ENCODE assay signal across 13 cellular contexts in genomic region chr10:78203915-78204818, GRCh38.
DNase-seq lines count a peak whose midpoint lies in the region; ATAC-seq and TF ChIP-seq lines count a peak whose summit lies in the region.
"Had no signal": no experiment of that assay in that cellular context is flagged by ENCODE, and none has a peak within 500 bp of the region (broad histone marks: within the 10 kb centered on the region; RNA-seq: fewer than 3 reads in every experiment).

No MANE protein-coding gene starts in this region.

- H3K4me1 ChIP-seq in DND-41 (ENCODE audit: insufficient read depth, low read length) = no peaks in the 10 kb centered on the region
- H3K4me1 ChIP-seq in osteoblast (ENCODE audit: insufficient read depth, low read length) = peaks cover 8% of the 10 kb centered on the region
- H3K4me1 ChIP-seq: foreskin keratinocyte had no signal

- TF ChIP-seq CTCF in DND-41 (IDR thresholded peaks at IDR 0.05; ENCODE audit: borderline replicate concordance, extremely low read depth, low read length, poor library complexity, severe bottlenecking) (no peak), astrocyte of the spinal cord (IDR thresholded peaks at IDR 0.05; ENCODE audit: low read depth, low read length) (no peak), osteoblast (IDR thresholded peaks at IDR 0.05; ENCODE audit: extremely low read depth, low read depth, low read length) (no peak)

- H3K79me2 ChIP-seq in DND-41 (ENCODE audit: insufficient read depth, low read length) (no peaks in the 10 kb centered on the region), osteoblast (ENCODE audit: insufficient read depth, low read length) (no peaks in the 10 kb centered on the region)

- DNase-seq in DND-41 (peak; percentile 5), NCI-H2029 (lab: John Stamatoyannopoulos, UW) (peak; percentile 41), astrocyte of the spinal cord (ENCODE audit: low read depth, low spot score) (peak; percentile 5), osteoblast (ENCODE audit: insufficient read length, low spot score, missing footprints) (peak; percentile 79), HuH-7 (ENCODE audit: low spot score) (no peak)
- DNase-seq: foreskin keratinocyte, NCI-H1048, T-helper 1 cell had no signal

- H3K4me3 ChIP-seq in DND-41 (ENCODE audit: low read depth in 1 of 2, low read length in 2 of 2) = no peak overlapping the region
- no peak overlapping the region for H3K4me3 ChIP-seq in astrocyte of the spinal cord (ENCODE audit: low read depth, low read length)
- no peak overlapping the region for H3K4me3 ChIP-seq in osteoblast (ENCODE audit: insufficient read depth, low read length)
- H3K4me3 ChIP-seq: skin epidermis had no signal

- H3K9ac ChIP-seq in DND-41 (ENCODE audit: low read depth, low read length) = no peak overlapping the region

- no peaks in the 10 kb centered on the region; the same call in 1 of the 2 replicates for H4K20me1 ChIP-seq in DND-41 (ENCODE audit: insufficient read depth, low read length)
- H4K20me1 ChIP-seq in osteoblast (ENCODE audit: insufficient read depth, low read length) = no peaks in the 10 kb centered on the region

- no peaks in the 10 kb centered on the region for H3K36me3 ChIP-seq in DND-41 (ENCODE audit: insufficient read depth, low read length)
- H3K36me3 ChIP-seq in osteoblast (ENCODE audit: insufficient read depth, low read length) = no peaks in the 10 kb centered on the region

- in situ Hi-C loops in astrocyte of the spinal cord (cut with HindIII; ENCODE audit: low sequenced_read_pairs) = no loop called here

- ATAC-seq in DND-41 (ENCODE audit: insufficient read depth, low read depth) = no peak
- no peak for ATAC-seq in GM18867 (IDR thresholded peaks at IDR 0.05; ENCODE audit: unreplicated experiment)
- ATAC-seq in HG03139 (IDR thresholded peaks at IDR 0.05; ENCODE audit: unreplicated experiment) = no peak
- ATAC-seq in HG03378 (IDR thresholded peaks at IDR 0.05; ENCODE audit: unreplicated experiment) = no peak
- ATAC-seq: foreskin keratinocyte, HCT116 had no signal

- H3K27ac ChIP-seq in DND-41 (ENCODE audit: low read length) (no peak overlapping the region), osteoblast (ENCODE audit: low read depth, low read length) (no peak overlapping the region)
- H3K27ac ChIP-seq: foreskin keratinocyte, skin epidermis had no signal

- H3K27me3 ChIP-seq in DND-41 (ENCODE audit: insufficient read depth, low read length, poor library complexity) (peaks cover 13% of the 10 kb centered on the region), osteoblast (ENCODE audit: insufficient read depth, low read length) (peaks cover under 1% of the 10 kb centered on the region)

- H3K9me3 ChIP-seq in DND-41 (ENCODE audit: insufficient read depth, low read length, severe bottlenecking) (no peaks in the 10 kb centered on the region), osteoblast (ENCODE audit: low read depth, low read length) (no peaks in the 10 kb centered on the region)

- H2AFZ ChIP-seq in DND-41 (ENCODE audit: low read depth, low read length) = no peak overlapping the region
- peak overlapping the region; percentile 41 for H2AFZ ChIP-seq in osteoblast (ENCODE audit: low read length)

- H3K4me2 ChIP-seq in DND-41 (ENCODE audit: insufficient read depth, low read length) = no peak overlapping the region
- H3K4me2 ChIP-seq in osteoblast (ENCODE audit: insufficient read depth, low read length) = no peak overlapping the region
